Comparison of ENCODE assay signal across 11 cellular contexts in genomic region chr1:2206813-2207488, GRCh38. TPM values are rescaled to one million over a fixed set of nuclear protein-coding genes. Genes with fewer than 3 reads are reported as not detected.
A peak's percentile ranks its signal among the peaks of the same experiment; 100 is the strongest.
DNase-seq lines count a peak whose midpoint lies in the region; ATAC-seq and TF ChIP-seq lines count a peak whose summit lies in the region.
"Had no signal": no experiment of that assay in that cellular context is flagged by ENCODE, and none has a peak within 500 bp of the region (broad histone marks: within the 10 kb centered on the region; RNA-seq: fewer than 3 reads in every experiment).

No MANE protein-coding gene starts in this region.

- ATAC-seq in lung (ENCODE audit: insufficient read depth, low FRiP score) (no peak), esophagus mucosa (no peak)

- TF ChIP-seq RAD21 in SK-N-SH (IDR thresholded peaks at IDR 0.05; ENCODE audit: low read length) = no peak

- CTCF ChIA-PET in SK-N-SH (lab: Yijun Ruan, JAX) = interaction anchor here (0.7 to 4.9 kb wide), 4 partner anchors 12 to 174 kb away, joined by 3 to 43 read pairs (median 6); partner anchors contain the start of gene FAAP20

- 80 to 90% methylated on average over 14 to 16 of the region's 16 CpGs for WGBS in lung, 2 donors
- WGBS in SK-N-SH (ENCODE audit: low lambda C conversion rate) = 92% methylated on average over 8 of the region's 16 CpGs

- H3F3A ChIP-seq in SK-N-SH (replicated peaks; ENCODE audit: insufficient read depth) = no peaks in the 10 kb centered on the region

- no peak for TF ChIP-seq EP300 in SK-N-SH (IDR thresholded peaks at IDR 0.05; ENCODE audit: borderline replicate concordance in 1 of 2, low read depth in 1 of 2, low read length in 1 of 2)

- no peaks in the 10 kb centered on the region for H3K36me3 Mint-ChIP-seq in chondrocyte (ENCODE audit: low read depth)

- H3K4me1 ChIP-seq in lung (ENCODE audit: control insufficient read depth in 2 of 2, insufficient read depth in 2 of 2, low read length in 2 of 2) (peaks cover 0 to 25% of the 10 kb centered on the region in 2 donors), SK-N-SH (ENCODE audit: control insufficient read depth in 1 of 2, insufficient read depth in 2 of 2, low read depth in 1 of 2, low read length in 1 of 2) (peaks cover 9 to 31% of the 10 kb centered on the region in 2 experiments; a peak in 2 of 4 replicates)

- H3K9me2 ChIP-seq in SK-N-SH = no peaks in the 10 kb centered on the region

- no peaks in the 10 kb centered on the region for H3K27me3 ChIP-seq in lung (ENCODE audit: control insufficient read depth, insufficient read depth)
- no peaks in the 10 kb centered on the region for H3K27me3 ChIP-seq in SK-N-SH (ENCODE audit: insufficient read depth)

- H3K4me2 ChIP-seq in SK-N-SH = no peak overlapping the region

- no peak overlapping the region for H2AFZ ChIP-seq in SK-N-SH (ENCODE audit: low read depth)

- no peak overlapping the region for H3K4me3 Mint-ChIP-seq in chondrocyte (ENCODE audit: unreplicated experiment)

- no peaks in the 10 kb centered on the region for H4K20me1 ChIP-seq in SK-N-SH (ENCODE audit: insufficient read depth)

- peaks cover 43% of the 10 kb centered on the region for H3K4me1 Mint-ChIP-seq in chondrocyte (ENCODE audit: low read depth)

- H3K27me3 Mint-ChIP-seq in chondrocyte (ENCODE audit: low read depth) = no peaks in the 10 kb centered on the region

- H3K9ac ChIP-seq in SK-N-SH = no peak overlapping the region

- no peaks in the 10 kb centered on the region for H3K36me3 ChIP-seq in lung (ENCODE audit: control insufficient read depth in 2 of 2, insufficient read depth in 2 of 2, low read length in 2 of 2)
- H3K36me3 ChIP-seq in SK-N-SH (replicated peaks in 1 of 2; ENCODE audit: control insufficient read depth in 1 of 2, insufficient read depth in 2 of 2, low read length in 1 of 2) = no peaks in the 10 kb centered on the region

- H3K9me3 ChIP-seq in lung (ENCODE audit: control insufficient read depth in 2 of 2, insufficient read depth in 1 of 2, low read length in 1 of 2) (no peaks in the 10 kb centered on the region), SK-N-SH (no peaks in the 10 kb centered on the region)

- POLR2A ChIA-PET in SK-N-SH (lab: Yijun Ruan, JAX) = no interaction called here

- H3K79me2 ChIP-seq in SK-N-SH (ENCODE audit: insufficient read depth) = no peaks in the 10 kb centered on the region

- peak overlapping the region; percentile 48 to 91 for H3K27ac ChIP-seq in lung (ENCODE audit: low read depth in 1 of 2, low read length in 1 of 2)
- peak overlapping the region; percentile 30 for H3K27ac ChIP-seq in temporal lobe (ENCODE audit: low read depth, low read length)
- no peak overlapping the region for H3K27ac ChIP-seq in SK-N-SH (ENCODE audit: low read depth in 2 of 2, low read length in 1 of 2)

- peak overlapping the region; percentile 19 for H3K4me3 ChIP-seq in HFF-Myc (replicated peaks; ENCODE audit: low read depth, low read length)
- no peak overlapping the region for H3K4me3 ChIP-seq in lung
- H3K4me3 ChIP-seq in SK-N-SH (ENCODE audit: low read depth in 2 of 2, low read length in 1 of 2) = no peak overlapping the region

- no peak for DNase-seq in HFF-Myc (ENCODE audit: extremely low read depth, low read depth)
- no peak for DNase-seq in chondrocyte (ENCODE audit: low spot score)
- DNase-seq in lung (ENCODE audit: low spot score) = no peak
- DNase-seq in NCI-H2107 treated with DMSO at 0.1 percent for 48 hours (lab: John Stamatoyannopoulos, UW; ENCODE audit: unreplicated experiment) = no peak
- no peak for DNase-seq in SK-N-SH
- DNase-seq: NCI-H2171 treated with DMSO at 0.1 percent for 48 hours; SIG-M5; stimulated activated CD4-positive, alpha-beta T cell treated with anti-CD3 and anti-CD28 coated beads, Interleukin-2, amount 100 ng/mL, for 24 hours; substantia nigra had no signal

- no peaks in the 10 kb centered on the region for H3K9me3 Mint-ChIP-seq in chondrocyte (ENCODE audit: low read depth)

- TF ChIP-seq CTCF in HFF-Myc (IDR thresholded peaks at IDR 0.05; ENCODE audit: low read depth, low read length, missing control alignments) (no peak), chondrocyte (IDR thresholded peaks at IDR 0.05) (no peak), lung (IDR thresholded peaks at IDR 0.05; ENCODE audit: control extremely low read depth, extremely low read depth) (no peak), SK-N-SH (IDR thresholded peaks at IDR 0.05) (no peak)

- peak overlapping the region; percentile 91 for H3K27ac Mint-ChIP-seq in chondrocyte (ENCODE audit: unreplicated experiment)

TF ChIP-seq in SK-N-SH, 30 proteins besides CTCF, POLR2A, EP300 and RAD21:
- TF ChIP-seq CHD2 (IDR thresholded peaks at IDR 0.05; ENCODE audit: low read length, partially characterized antibody) = no peak
- no peak for TF ChIP-seq SIN3A (IDR thresholded peaks at IDR 0.05; ENCODE audit: borderline replicate concordance, low read depth, low read length)
- no peak for TF ChIP-seq EZH2phosphoT487 (IDR thresholded peaks at IDR 0.05; ENCODE audit: borderline replicate concordance, low read depth)
- TF ChIP-seq, protein P1, sequence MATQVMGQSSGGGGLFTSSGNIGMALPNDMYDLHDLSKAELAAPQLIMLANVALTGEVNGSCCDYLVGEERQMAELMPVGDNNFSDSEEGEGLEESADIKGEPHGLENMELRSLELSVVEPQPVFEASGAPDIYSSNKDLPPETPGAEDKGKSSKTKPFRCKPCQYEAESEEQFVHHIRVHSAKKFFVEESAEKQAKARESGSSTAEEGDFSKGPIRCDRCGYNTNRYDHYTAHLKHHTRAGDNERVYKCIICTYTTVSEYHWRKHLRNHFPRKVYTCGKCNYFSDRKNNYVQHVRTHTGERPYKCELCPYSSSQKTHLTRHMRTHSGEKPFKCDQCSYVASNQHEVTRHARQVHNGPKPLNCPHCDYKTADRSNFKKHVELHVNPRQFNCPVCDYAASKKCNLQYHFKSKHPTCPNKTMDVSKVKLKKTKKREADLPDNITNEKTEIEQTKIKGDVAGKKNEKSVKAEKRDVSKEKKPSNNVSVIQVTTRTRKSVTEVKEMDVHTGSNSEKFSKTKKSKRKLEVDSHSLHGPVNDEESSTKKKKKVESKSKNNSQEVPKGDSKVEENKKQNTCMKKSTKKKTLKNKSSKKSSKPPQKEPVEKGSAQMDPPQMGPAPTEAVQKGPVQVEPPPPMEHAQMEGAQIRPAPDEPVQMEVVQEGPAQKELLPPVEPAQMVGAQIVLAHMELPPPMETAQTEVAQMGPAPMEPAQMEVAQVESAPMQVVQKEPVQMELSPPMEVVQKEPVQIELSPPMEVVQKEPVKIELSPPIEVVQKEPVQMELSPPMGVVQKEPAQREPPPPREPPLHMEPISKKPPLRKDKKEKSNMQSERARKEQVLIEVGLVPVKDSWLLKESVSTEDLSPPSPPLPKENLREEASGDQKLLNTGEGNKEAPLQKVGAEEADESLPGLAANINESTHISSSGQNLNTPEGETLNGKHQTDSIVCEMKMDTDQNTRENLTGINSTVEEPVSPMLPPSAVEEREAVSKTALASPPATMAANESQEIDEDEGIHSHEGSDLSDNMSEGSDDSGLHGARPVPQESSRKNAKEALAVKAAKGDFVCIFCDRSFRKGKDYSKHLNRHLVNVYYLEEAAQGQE (IDR thresholded peaks at IDR 0.05; ENCODE audit: low read depth, low read length) = no peak
- no peak for TF ChIP-seq ELF1 (IDR thresholded peaks at IDR 0.05)
- TF ChIP-seq SMC3 (IDR thresholded peaks at IDR 0.05; ENCODE audit: low read depth, low read length) = no peak
- TF ChIP-seq RXRA (IDR thresholded peaks at IDR 0.05; ENCODE audit: borderline replicate concordance, low read depth) = no peak
- no peak for TF ChIP-seq IRF3 (IDR thresholded peaks at IDR 0.05; ENCODE audit: low read depth, low read length)
- no peak for TF ChIP-seq MAX (IDR thresholded peaks at IDR 0.05; ENCODE audit: low read depth)
- no peak for TF ChIP-seq GABPA (IDR thresholded peaks at IDR 0.05; ENCODE audit: low read depth)
TF ChIP-seq in SK-N-SH: peak in this region for 0.

RNA-seq across cellular contexts. Expression of gene FAAP20, which starts 12.4 kb away (rescaled TPM):
- total RNA-seq in chondrocyte = 48.4 to 76.1 TPM (median 69.2 TPM) in 3 replicates
- 10 to 100 TPM; 16.8 to 71.6 TPM for total RNA-seq in lung
- polyA plus RNA-seq in lung = 10 to 100 TPM; 65.2 to 87.9 TPM
- 24.6 TPM for total RNA-seq in temporal lobe
- total RNA-seq in esophagus mucosa = 36.5 TPM
- polyA plus RNA-seq in SK-N-SH (2012; rRNA removed) = 35.6 and 58.3 TPM in 2 replicates
- 26.9 and 34.4 TPM in 2 replicates for polyA plus RNA-seq in SK-N-SH (2012; cell fraction: cytosol; rRNA removed)
- polyA plus RNA-seq in SK-N-SH (2012; cell fraction: nucleus; rRNA removed) = 75.0 and 112 TPM in 2 replicates

RNA-seq across cellular contexts. Expression of gene SKI, which starts 21.2 kb away (rescaled TPM):
- 112 to 135 TPM (median 116 TPM) in 3 replicates for total RNA-seq in chondrocyte
- total RNA-seq in lung = 10 to 100 TPM; 47.7 to 90.7 TPM
- 10 to 100 TPM; 17.1 to 33.8 TPM for polyA plus RNA-seq in lung
- 26.1 TPM for total RNA-seq in temporal lobe
- total RNA-seq in esophagus mucosa = 21.6 TPM
- polyA plus RNA-seq in SK-N-SH (2012; rRNA removed) = 3.5 and 7.2 TPM in 2 replicates
- polyA plus RNA-seq in SK-N-SH (2012; cell fraction: cytosol; rRNA removed) = 7.1 and 8.9 TPM in 2 replicates
- 14.0 and 14.8 TPM in 2 replicates for polyA plus RNA-seq in SK-N-SH (2012; cell fraction: nucleus; rRNA removed)

Comparison
In these comparisons a context has a peak if more than half of its experiments do, and no peak if none do; other contexts are left out.
1. H3K27ac ChIP-seq: peak in lung (2 of 2) and temporal lobe (single experiment); none in SK-N-SH (0 of 2).